8 cellular contexts compared by ENCODE assay signal in the genomic region with DNA sequence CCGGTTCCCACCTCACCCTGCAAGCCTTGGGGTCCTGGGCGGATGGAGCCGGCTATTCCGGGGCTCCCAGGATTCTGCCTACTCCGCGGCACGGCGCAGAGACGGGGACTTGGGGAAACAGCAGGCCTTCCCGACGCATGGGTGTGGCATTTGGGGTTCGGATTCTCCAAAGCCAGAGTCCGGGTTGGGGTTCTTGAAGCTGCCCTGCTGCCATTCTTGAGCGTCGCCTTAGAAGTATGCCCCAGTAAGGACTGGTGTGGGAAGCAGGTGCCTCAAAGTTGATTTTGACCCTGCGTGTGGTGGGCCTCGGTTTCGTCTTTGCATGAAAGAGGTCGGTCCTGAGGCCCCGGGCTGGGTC. TPM values are rescaled to one million over a fixed set of nuclear protein-coding genes. Genes with fewer than 3 reads are reported as not detected.
A peak's percentile ranks its signal among the peaks of the same experiment; 100 is the strongest.
DNase-seq lines count a peak whose midpoint lies in the region; ATAC-seq and TF ChIP-seq lines count a peak whose summit lies in the region.

No MANE protein-coding gene starts in this region.

- H3K27me3 ChIP-seq in right atrium auricular region (no peaks in the 10 kb centered on the region), spleen (replicated peaks in 1 of 7) (no peaks in the 10 kb centered on the region)

- CTCF ChIA-PET in HEK293 (lab: Yijun Ruan, JAX), result interaction anchor here (0.6 to 2.2 kb wide), 3 partner anchors 10 to 29 kb away, joined by 3 to 12 read pairs (median 4); no protein-coding TSS in a partner anchor
- CTCF ChIA-PET in activated CD4-positive, alpha-beta memory T cell treated with anti-CD3 and anti-CD28 coated beads, Interleukin-2, amount 10 ng/mL, durations not matched to agents 7 days and 5 days (lab: Charles Lee), result interaction anchor here (0.6 to 7.7 kb wide), 4 partner anchors 10 to 317 kb away, joined by 3 to 50 read pairs (median 6); a partner anchor contains a TSS

- no peak for TF ChIP-seq POLR2A in spleen (IDR thresholded peaks at IDR 0.05)

- H3K27me3 Mint-ChIP-seq in activated CD4-positive, alpha-beta memory T cell treated with anti-CD3 and anti-CD28 coated beads, Interleukin-2, amount 10 ng/mL, durations not matched to agents 7 days and 5 days, result peaks cover 16% of the 10 kb centered on the region

- H3K9me3 Mint-ChIP-seq in activated CD4-positive, alpha-beta memory T cell treated with anti-CD3 and anti-CD28 coated beads, Interleukin-2, amount 10 ng/mL, durations not matched to agents 7 days and 5 days, result no peaks in the 10 kb centered on the region

- WGBS in spleen, 5 donors, result 0 to 6% (median 1%) methylated on average over 14 to 20 of the region's 20 CpGs

- H3K4me1 Mint-ChIP-seq in activated CD4-positive, alpha-beta memory T cell treated with anti-CD3 and anti-CD28 coated beads, Interleukin-2, amount 10 ng/mL, durations not matched to agents 7 days and 5 days, result peaks cover 36% of the 10 kb centered on the region

- ATAC-seq in HG03432 (IDR thresholded peaks at IDR 0.05; ENCODE audit: unreplicated experiment) (no peak), GM18517 (IDR thresholded peaks at IDR 0.05; ENCODE audit: unreplicated experiment) (no peak), HG03095 (IDR thresholded peaks at IDR 0.05; ENCODE audit: unreplicated experiment) (no peak)

- H3K36me3 ChIP-seq in HEK293 (ENCODE audit: control insufficient read depth in 2 of 2, insufficient read depth in 1 of 2, low read length in 2 of 2) (peaks cover 0 to 20% of the 10 kb centered on the region in 2 experiments; a peak in 1 of 3 replicates), right atrium auricular region (peaks cover 5% of the 10 kb centered on the region), spleen (peaks cover 0 to 37% (median 7%) of the 10 kb centered on the region in 6 donors)

- peak overlapping the region; percentile 99 for H3K4me3 Mint-ChIP-seq in activated CD4-positive, alpha-beta memory T cell treated with anti-CD3 and anti-CD28 coated beads, Interleukin-2, amount 10 ng/mL, durations not matched to agents 7 days and 5 days

- H3K27ac ChIP-seq in HEK293 (ENCODE audit: extremely low read depth, low read depth, low read length) (peak overlapping the region; percentile 74), right atrium auricular region (peak overlapping the region; percentile 93 to 96), spleen (peak overlapping the region; percentile 94 to 99 (median 98))

- peak overlapping the region; percentile 90 for H3K4me3 ChIP-seq in HEK293 (ENCODE audit: low read depth, low read length)
- peak overlapping the region; percentile 88 to 92 for H3K4me3 ChIP-seq in right atrium auricular region
- H3K4me3 ChIP-seq in spleen, result peak overlapping the region; percentile 64 to 90 (median 80)

- POLR2A ChIA-PET in HEK293 (lab: Yijun Ruan, JAX), result interaction anchor here (0.8 to 2.2 kb wide), 10 partner anchors 8 to 346 kb away, joined by 3 to 38 read pairs (median 4); a partner anchor contains a TSS
- POLR2A ChIA-PET in activated CD4-positive, alpha-beta memory T cell treated with anti-CD3 and anti-CD28 coated beads, Interleukin-2, amount 10 ng/mL, durations not matched to agents 7 days and 5 days (lab: Charles Lee), result interaction anchor here (0.7 to 10.2 kb wide), 16 partner anchors 8 to 374 kb away, joined by 3 to 95 read pairs (median 4); a partner anchor contains a TSS

- DNase-seq in activated CD4-positive, alpha-beta memory T cell treated with anti-CD3 and anti-CD28 coated beads, Interleukin-2, amount 10 ng/mL, durations not matched to agents 7 days and 5 days, result no peak
- no peak for DNase-seq in right atrium auricular region (ENCODE audit: low spot score)
- DNase-seq in spleen, result no peak
- no peak for DNase-seq in NCI-H1105 treated with DMSO at 0.1 percent for 48 hours (lab: John Stamatoyannopoulos, UW)

- intact Hi-C loops in spleen (cut with DNase I; ENCODE audit: low total_unique reads), result no loop called here

- TF ChIP-seq CTCF in HEK293 (tag by site-specific recombination; IDR thresholded peaks at IDR 0.05) (no peak), right atrium auricular region (IDR thresholded peaks at IDR 0.05) (no peak), spleen (IDR thresholded peaks at IDR 0.05 in 8 of 11, conservative IDR thresholded peaks at IDR 0.05 in 3 of 11) (no peak)

- H3K27ac Mint-ChIP-seq in activated CD4-positive, alpha-beta memory T cell treated with anti-CD3 and anti-CD28 coated beads, Interleukin-2, amount 10 ng/mL, durations not matched to agents 7 days and 5 days, result peak overlapping the region; percentile 98

- H3K36me3 Mint-ChIP-seq in activated CD4-positive, alpha-beta memory T cell treated with anti-CD3 and anti-CD28 coated beads, Interleukin-2, amount 10 ng/mL, durations not matched to agents 7 days and 5 days (ENCODE audit: low read depth), result peaks cover 28% of the 10 kb centered on the region

- no peaks in the 10 kb centered on the region for H3K9me3 ChIP-seq in HEK293 (ENCODE audit: control insufficient read depth, insufficient read depth, low read depth, low read length)
- no peaks in the 10 kb centered on the region for H3K9me3 ChIP-seq in right atrium auricular region
- no peaks in the 10 kb centered on the region for H3K9me3 ChIP-seq in spleen

- H3K4me1 ChIP-seq in HEK293 (ENCODE audit: control insufficient read depth, insufficient read depth, low read length) (peaks cover 13% of the 10 kb centered on the region), right atrium auricular region (peaks cover 0 to 49% of the 10 kb centered on the region in 2 donors), spleen (peaks cover 28 to 87% (median 59%) of the 10 kb centered on the region in 6 donors)

TF ChIP-seq in HEK293, 187 proteins besides CTCF, POLR2A, EP300 and RAD21 (continues in another document):
- 0 out of 2 replicates have a peak, but pooled peaks have one; percentile 4 for TF ChIP-seq ZNF600 (tag by site-specific recombination; IDR thresholded peaks at IDR 0.05)
- TF ChIP-seq, protein P1, sequence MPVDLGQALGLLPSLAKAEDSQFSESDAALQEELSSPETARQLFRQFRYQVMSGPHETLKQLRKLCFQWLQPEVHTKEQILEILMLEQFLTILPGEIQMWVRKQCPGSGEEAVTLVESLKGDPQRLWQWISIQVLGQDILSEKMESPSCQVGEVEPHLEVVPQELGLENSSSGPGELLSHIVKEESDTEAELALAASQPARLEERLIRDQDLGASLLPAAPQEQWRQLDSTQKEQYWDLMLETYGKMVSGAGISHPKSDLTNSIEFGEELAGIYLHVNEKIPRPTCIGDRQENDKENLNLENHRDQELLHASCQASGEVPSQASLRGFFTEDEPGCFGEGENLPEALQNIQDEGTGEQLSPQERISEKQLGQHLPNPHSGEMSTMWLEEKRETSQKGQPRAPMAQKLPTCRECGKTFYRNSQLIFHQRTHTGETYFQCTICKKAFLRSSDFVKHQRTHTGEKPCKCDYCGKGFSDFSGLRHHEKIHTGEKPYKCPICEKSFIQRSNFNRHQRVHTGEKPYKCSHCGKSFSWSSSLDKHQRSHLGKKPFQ (tag by site-specific recombination; IDR thresholded peaks at IDR 0.05), result peak; percentile 12; the same call in 1 of the 2 replicates
- no peak for TF ChIP-seq ZNF521 (tag by site-specific recombination; IDR thresholded peaks at IDR 0.05)
- peak; percentile 96 for TF ChIP-seq ZNF335 (tag by site-specific recombination; conservative IDR thresholded peaks at IDR 0.05)
- TF ChIP-seq ZIC2 (tag by site-specific recombination; IDR thresholded peaks at IDR 0.05), result peak; percentile 54
- TF ChIP-seq ZNF121 (tag by site-specific recombination; IDR thresholded peaks at IDR 0.05), result 0 out of 2 replicates have a peak, but pooled peaks have one; percentile 4
- TF ChIP-seq ZBTB20 (tag by site-specific recombination; IDR thresholded peaks at IDR 0.05), result peak; percentile 91
- 0 out of 2 replicates have a peak, but pooled peaks have one; percentile 6 for TF ChIP-seq ZNF341 (tag by site-specific recombination; IDR thresholded peaks at IDR 0.05; ENCODE audit: low read depth)
- TF ChIP-seq, protein P2, sequence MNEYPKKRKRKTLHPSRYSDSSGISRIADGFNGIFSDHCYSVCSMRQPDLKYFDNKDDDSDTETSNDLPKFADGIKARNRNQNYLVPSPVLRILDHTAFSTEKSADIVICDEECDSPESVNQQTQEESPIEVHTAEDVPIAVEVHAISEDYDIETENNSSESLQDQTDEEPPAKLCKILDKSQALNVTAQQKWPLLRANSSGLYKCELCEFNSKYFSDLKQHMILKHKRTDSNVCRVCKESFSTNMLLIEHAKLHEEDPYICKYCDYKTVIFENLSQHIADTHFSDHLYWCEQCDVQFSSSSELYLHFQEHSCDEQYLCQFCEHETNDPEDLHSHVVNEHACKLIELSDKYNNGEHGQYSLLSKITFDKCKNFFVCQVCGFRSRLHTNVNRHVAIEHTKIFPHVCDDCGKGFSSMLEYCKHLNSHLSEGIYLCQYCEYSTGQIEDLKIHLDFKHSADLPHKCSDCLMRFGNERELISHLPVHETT (tag by site-specific recombination; IDR thresholded peaks at IDR 0.05), result no peak

RNA-seq across cellular contexts. Expression of a gene that starts 0.6 kb away (rescaled TPM):
- total RNA-seq in activated CD4-positive, alpha-beta memory T cell treated with anti-CD3 and anti-CD28 coated beads, Interleukin-2, amount 10 ng/mL, durations not matched to agents 7 days and 5 days, result 100 to 1,000 TPM; 280 to 284 TPM
- 100 to 1,000 TPM; 179 to 277 TPM for total RNA-seq in right atrium auricular region
- total RNA-seq in spleen, result 100 to 1,000 TPM; 167 to 218 (median 186) TPM
- polyA plus RNA-seq in spleen, result 100 to 1,000 TPM; 279 to 499 (median 316) TPM

RNA-seq across cellular contexts. Expression of a gene that starts 9.0 kb away (rescaled TPM):
- under 1 TPM; 0.38 to 0.55 TPM for total RNA-seq in activated CD4-positive, alpha-beta memory T cell treated with anti-CD3 and anti-CD28 coated beads, Interleukin-2, amount 10 ng/mL, durations not matched to agents 7 days and 5 days
- 1 to 10 TPM in 1 of 2 donors, under 1 TPM in 1; 0.93 to 2.3 TPM for total RNA-seq in right atrium auricular region
- total RNA-seq in spleen, result 1 to 10 TPM in 6 of 7 donors, under 1 TPM in 1; 0.94 to 3.5 (median 2.4) TPM
- under 1 TPM; 0.35 to 0.96 (median 0.67) TPM for polyA plus RNA-seq in spleen

RNA-seq across cellular contexts. Expression of a gene that starts 24.9 kb away (rescaled TPM):
- 1 to 10 TPM; 4.5 to 5.2 TPM for total RNA-seq in activated CD4-positive, alpha-beta memory T cell treated with anti-CD3 and anti-CD28 coated beads, Interleukin-2, amount 10 ng/mL, durations not matched to agents 7 days and 5 days
- total RNA-seq in right atrium auricular region (1 to 10 TPM; 6.7 to 7.1 TPM), spleen (10 to 100 TPM in 5 of 7 donors, 1 to 10 TPM in 2; 7.1 to 14.7 (median 11.6) TPM)
- 1 to 10 TPM in 2 of 3 donors, under 1 TPM in 1; 0.59 to 4.3 (median 1.1) TPM for polyA plus RNA-seq in spleen

RNA-seq across cellular contexts. Expression of a gene that starts 31.6 kb away (rescaled TPM):
- 10 to 100 TPM; 43.1 to 43.9 TPM for total RNA-seq in activated CD4-positive, alpha-beta memory T cell treated with anti-CD3 and anti-CD28 coated beads, Interleukin-2, amount 10 ng/mL, durations not matched to agents 7 days and 5 days
- total RNA-seq in right atrium auricular region (10 to 100 TPM; 76.6 to 81.2 TPM), spleen (100 to 1,000 TPM in 1 of 7 donors, 10 to 100 TPM in 6; 32.3 to 103 (median 39.0) TPM)
- 100 to 1,000 TPM in 2 of 3 donors, 10 to 100 TPM in 1; 95.2 to 114 (median 111) TPM for polyA plus RNA-seq in spleen

RNA-seq across cellular contexts. Expression of a gene that starts 37.6 kb away (rescaled TPM):
- total RNA-seq in activated CD4-positive, alpha-beta memory T cell treated with anti-CD3 and anti-CD28 coated beads, Interleukin-2, amount 10 ng/mL, durations not matched to agents 7 days and 5 days, result 10 to 100 TPM; 17.8 to 18.9 TPM
- total RNA-seq in right atrium auricular region, result 1 to 10 TPM; 4.5 to 4.9 TPM
- total RNA-seq in spleen, result 10 to 100 TPM in 6 of 7 donors, 1 to 10 TPM in 1; 7.3 to 14.2 (median 11.9) TPM
- polyA plus RNA-seq in spleen, result 10 to 100 TPM; 18.7 to 23.4 (median 21.7) TPM
